ENCODE assay signal across 10 cellular contexts in genomic region chr7:27175005-27175625, GRCh38. TPM values are rescaled to one million over a fixed set of nuclear protein-coding genes. Genes with fewer than 3 reads are reported as not detected.
DNase-seq lines count a peak whose midpoint lies in the region; ATAC-seq and TF ChIP-seq lines count a peak whose summit lies in the region.
"Had no signal": no experiment of that assay in that cellular context is flagged by ENCODE, and none has a peak within 500 bp of the region (broad histone marks: within the 10 kb centered on the region; RNA-seq: fewer than 3 reads in every experiment).

No MANE protein-coding gene starts in this region.

- H3K27ac ChIP-seq in WERI-Rb-1 (no peak overlapping the region), vagina (peak overlapping the region; percentile 99)

- no peak overlapping the region for H3K4me3 ChIP-seq in WERI-Rb-1 (ENCODE audit: low read depth, low read length)
- H3K4me3 ChIP-seq in vagina, result peak overlapping the region; percentile 56 to 64

- no peak for ATAC-seq in left ventricle myocardium superior

- TF ChIP-seq CTCF in WERI-Rb-1 (IDR thresholded peaks at IDR 0.05; ENCODE audit: low read depth, low read length) (no peak), vagina (IDR thresholded peaks at IDR 0.05) (no peak), endothelial cell (IDR thresholded peaks at IDR 0.05; ENCODE audit: unreplicated experiment) (no peak)

- intact Hi-C loops in cardiac septum (cut with DNase I) (no loop called here), left ventricle myocardium superior (cut with micrococcal nuclease) (no loop called here), vagina (cut with DNase I) (no loop called here)

- H3K4me3 Mint-ChIP-seq in endothelial cell (ENCODE audit: unreplicated experiment), result no peak overlapping the region

- no peaks in the 10 kb centered on the region for H3K36me3 ChIP-seq in WERI-Rb-1
- no peaks in the 10 kb centered on the region for H3K36me3 ChIP-seq in vagina
- H3K36me3 ChIP-seq: breast epithelium had no signal

- DNase-seq in cardiac septum (ENCODE audit: low spot score) (peak; percentile 44), left ventricle myocardium superior (no peak), WERI-Rb-1 (peak; percentile 4), mesenteric fat pad (ENCODE audit: low spot score) (peak; percentile 24), vagina (ENCODE audit: extremely low spot score in 2 of 2) (no peak), HPDE6-E6E7 (ENCODE audit: extremely low spot score) (no peak), T-helper 9 cell (no peak), endothelial cell (ENCODE audit: low spot score) (no peak)
- DNase-seq: stimulated activated CD4-positive, alpha-beta T cell treated with anti-CD3 and anti-CD28 coated beads, Interleukin-1b, Interleukin-23, amount 100 ng/mL, for 48 hours had no signal

- no peaks in the 10 kb centered on the region for H3K9me3 Mint-ChIP-seq in endothelial cell (ENCODE audit: unreplicated experiment)

- no peak overlapping the region for H3K27ac Mint-ChIP-seq in endothelial cell (ENCODE audit: unreplicated experiment)

- no peaks in the 10 kb centered on the region for H3K36me3 Mint-ChIP-seq in endothelial cell (ENCODE audit: low read depth, unreplicated experiment)

- no peak for TF ChIP-seq POLR2A in vagina (IDR thresholded peaks at IDR 0.05)

- H3K4me1 ChIP-seq in vagina, result peaks cover 49% of the 10 kb centered on the region
- H3K4me1 ChIP-seq: breast epithelium had no signal

- peaks cover 8% of the 10 kb centered on the region for H3K9me3 ChIP-seq in WERI-Rb-1 (ENCODE audit: severe bottlenecking)
- H3K9me3 ChIP-seq in vagina, result no peaks in the 10 kb centered on the region
- H3K9me3 ChIP-seq: breast epithelium had no signal

- H3K27me3 ChIP-seq in WERI-Rb-1 (ENCODE audit: insufficient read depth, low read depth, severe bottlenecking) (peaks cover 67% of the 10 kb centered on the region), vagina (no peaks in the 10 kb centered on the region)

- H3K27me3 Mint-ChIP-seq in endothelial cell (ENCODE audit: unreplicated experiment), result peaks cover 43% of the 10 kb centered on the region

- peaks cover 37% of the 10 kb centered on the region for H3K4me1 Mint-ChIP-seq in endothelial cell (ENCODE audit: unreplicated experiment)

RNA-seq across cellular contexts. Expression of gene HOXA10, which starts 1.0 kb away (rescaled TPM):
- total RNA-seq in cardiac septum, result not detected
- total RNA-seq in left ventricle myocardium superior, result not detected
- 19.7 TPM for total RNA-seq in mesenteric fat pad
- total RNA-seq in vagina, result 19.2 TPM
- not detected for total RNA-seq in endothelial cell (ENCODE audit: unreplicated experiment)

RNA-seq across cellular contexts. Expression of gene HOXA9, which starts 9.8 kb away (rescaled TPM):
- not detected for total RNA-seq in cardiac septum
- total RNA-seq in left ventricle myocardium superior, result not detected
- total RNA-seq in mesenteric fat pad, result 10.4 TPM
- total RNA-seq in vagina, result 13.0 TPM
- total RNA-seq in endothelial cell (ENCODE audit: unreplicated experiment), result 0.80 TPM

RNA-seq across cellular contexts. Expression of gene HOXA11, which starts 9.9 kb away (rescaled TPM):
- not detected for total RNA-seq in cardiac septum
- total RNA-seq in left ventricle myocardium superior, result not detected
- 6.1 TPM for total RNA-seq in mesenteric fat pad
- 9.8 TPM for total RNA-seq in vagina
- total RNA-seq in endothelial cell (ENCODE audit: unreplicated experiment), result not detected

RNA-seq across cellular contexts. Expression of gene HOXA7, which starts 18.6 kb away (rescaled TPM):
- total RNA-seq in cardiac septum (not detected), left ventricle myocardium superior (not detected), mesenteric fat pad (7.5 TPM), vagina (23.8 TPM), endothelial cell (ENCODE audit: unreplicated experiment) (not detected)

RNA-seq across cellular contexts. Expression of gene HOXA3, which starts 22.7 kb away (rescaled TPM):
- total RNA-seq in cardiac septum (0.40 TPM), left ventricle myocardium superior (0.72 TPM), mesenteric fat pad (5.8 TPM), vagina (3.9 TPM), endothelial cell (ENCODE audit: unreplicated experiment) (0.13 TPM)

Comparison
In these comparisons a context has a peak if more than half of its experiments do, and no peak if none do; other contexts are left out.
1. DNase-seq: peak in cardiac septum (single experiment), WERI-Rb-1 (single experiment) and mesenteric fat pad (single experiment); none in left ventricle myocardium superior (single experiment), vagina (0 of 2), HPDE6-E6E7 (single experiment), T-helper 9 cell (single experiment) and endothelial cell (single experiment).
2. RNA of gene HOXA10, which starts 1.0 kb away (total RNA-seq): 19.7 TPM in mesenteric fat pad (single experiment) and 19.2 TPM in vagina (single experiment); not detected in cardiac septum (single experiment), not detected in endothelial cell (single experiment) and not detected in left ventricle myocardium superior (single experiment); every median in the first group is over 10 times any median in the second.